31 cellular contexts compared by ENCODE assay signal in the genomic region with DNA sequence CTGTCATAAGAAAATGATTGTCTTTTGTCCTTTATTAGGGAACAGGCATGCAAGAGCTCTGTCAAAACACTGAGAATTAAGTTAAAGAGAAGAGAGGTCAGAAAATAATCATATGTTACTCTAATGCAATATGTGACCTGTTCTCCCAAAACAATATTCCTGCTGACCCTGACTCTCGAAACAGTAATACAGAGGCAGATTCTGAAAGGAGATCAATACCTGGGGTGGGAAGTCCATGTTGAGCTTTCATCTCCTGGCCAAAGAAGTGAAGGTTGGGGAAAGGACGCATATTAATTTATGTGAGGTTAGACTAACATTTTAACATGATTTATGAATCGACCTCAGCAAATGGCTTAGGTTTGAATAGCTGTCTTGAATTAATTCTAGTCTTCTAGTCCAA.
"Had no signal": no experiment of that assay in that cellular context is flagged by ENCODE, and none has a peak within 500 bp of the region (broad histone marks: within the 10 kb centered on the region; RNA-seq: fewer than 3 reads in every experiment).

No MANE protein-coding gene starts in this region.

- H3K4me1 ChIP-seq: Peyer's patch had no signal

- H3K27me3 ChIP-seq: brain microvascular endothelial cell, Peyer's patch, SJSA1 had no signal

- H3K4me1 Mint-ChIP-seq: central memory CD8-positive, alpha-beta T cell had no signal

- H3K27ac Mint-ChIP-seq: activated CD4-positive, alpha-beta memory T cell treated with anti-CD3 and anti-CD28 coated beads for 36 hours; activated CD4-positive, alpha-beta T cell treated with anti-CD3 and anti-CD28 coated beads for 36 hours; activated naive CD4-positive, alpha-beta T cell treated with anti-CD3 and anti-CD28 coated beads, Interleukin-2, amount 10 ng/mL, durations not matched to agents 7 days and 5 days; activated naive CD8-positive, alpha-beta T cell; activated naive CD8-positive, alpha-beta T cell treated with anti-CD3 and anti-CD28 coated beads, Interleukin-2, amount 50 U/mL, for 24 hours; activated T-helper 1 cell treated with anti-CD3 and anti-CD28 coated beads, Interleukin-12 subunit alpha, Interleukin-12 subunit beta, Interleukin-2, Interleukin-4 antibody, amounts not matched to agents 30 ng/mL and 10 ng/mL and 1 ng/mL, durations not matched to agents 14 hours and 24 hours and 36 hours; T-helper 1 cell treated with Interleukin-12 subunit alpha and Interleukin-12 subunit beta and Interleukin-4 antibody, amounts not matched to agents 30 μg/mL and 1 μg/mL, for 36 hours; T-helper 2 cell treated with Interferon-gamma antibody and Interleukin-4, amounts not matched to agents 5 μg/mL and 100 μg/mL, for 36 hours had no signal

- H3K4me3 ChIP-seq: K562, Peyer's patch, SJSA1 had no signal

- H3K9me3 Mint-ChIP-seq: activated CD4-positive, alpha-beta memory T cell treated with anti-CD3 and anti-CD28 coated beads for 36 hours; activated naive CD4-positive, alpha-beta T cell treated with anti-CD3 and anti-CD28 coated beads, Interleukin-2, amount 10 ng/mL, durations not matched to agents 7 days and 5 days; activated naive CD8-positive, alpha-beta T cell treated with anti-CD3 and anti-CD28 coated beads, Interleukin-2, amount 50 U/mL, for 24 hours; activated T-cell treated with anti-CD3 and anti-CD28 coated beads, Interleukin-2, amount 50 U/mL, for 4 hours; activated T-helper 1 cell treated with anti-CD3 and anti-CD28 coated beads, Interleukin-12 subunit alpha, Interleukin-12 subunit beta, Interleukin-2, Interleukin-4 antibody, amounts not matched to agents 30 ng/mL and 10 ng/mL and 1 ng/mL, durations not matched to agents 14 hours and 24 hours and 36 hours; central memory CD8-positive, alpha-beta T cell; T-helper 1 cell treated with Interleukin-12 subunit alpha and Interleukin-12 subunit beta and Interleukin-4 antibody, amounts not matched to agents 30 μg/mL and 1 μg/mL, for 36 hours; T-helper 2 cell treated with Interferon-gamma antibody and Interleukin-4, amounts not matched to agents 5 μg/mL and 100 μg/mL, for 36 hours had no signal

- H3K4me2 ChIP-seq: SK-N-SH had no signal

- FAIRE-seq: K562, TTC549 had no signal

- DNase-seq: activated CD4-positive, alpha-beta memory T cell treated with anti-CD3 and anti-CD28 coated beads for 36 hours; activated CD4-positive, alpha-beta T cell treated with anti-CD3 and anti-CD28 coated beads for 36 hours; activated CD4-positive, alpha-beta T cell treated with anti-CD3 and anti-CD28 coated beads, Interleukin-2, amount 50 U/mL, for 1 hour; activated CD8-positive, alpha-beta memory T cell treated with anti-CD3 and anti-CD28 coated beads, Interleukin-2, amount 50 U/mL, for 4 hours; activated naive CD4-positive, alpha-beta T cell treated with anti-CD3 and anti-CD28 coated beads, Interleukin-2, amount 10 ng/mL, durations not matched to agents 7 days and 5 days; activated naive CD8-positive, alpha-beta T cell treated with anti-CD3 and anti-CD28 coated beads, Interleukin-2, amount 50 U/mL, for 24 hours; activated T-cell treated with anti-CD3 and anti-CD28 coated beads for 4 hours; activated T-cell treated with anti-CD3 and anti-CD28 coated beads, Interleukin-2, amount 50 U/mL, for 4 hours; aorta; brain microvascular endothelial cell; NCI-H1092 treated with DMSO at 0.1 percent for 48 hours; NCI-H1417; NCI-H187 treated with DMSO at 0.1 percent for 48 hours; NCI-H2081; NCI-H345; NCI-H524 treated with DMSO at 0.1 percent for 48 hours; NCI-H748 treated with DMSO at 0.1 percent for 48 hours; NK-92 treated with Interleukin-12 subunit alpha and Interleukin-12 subunit beta, amount 100 ng/mL, for 24 hours; PC-3; Peyer's patch; RPMI8226; SHP77 treated with DMSO at 0.1 percent for 48 hours; SK-N-SH had no signal

- H3K36me3 Mint-ChIP-seq: activated CD4-positive, alpha-beta memory T cell treated with anti-CD3 and anti-CD28 coated beads for 36 hours; activated naive CD4-positive, alpha-beta T cell treated with anti-CD3 and anti-CD28 coated beads, Interleukin-2, amount 10 ng/mL, durations not matched to agents 7 days and 5 days; activated naive CD8-positive, alpha-beta T cell had no signal

- H3K27me3 Mint-ChIP-seq: activated CD4-positive, alpha-beta memory T cell treated with anti-CD3 and anti-CD28 coated beads for 36 hours; activated CD4-positive, alpha-beta T cell treated with anti-CD3 and anti-CD28 coated beads for 36 hours; activated naive CD4-positive, alpha-beta T cell treated with anti-CD3 and anti-CD28 coated beads, Interleukin-2, amount 10 ng/mL, durations not matched to agents 7 days and 5 days; activated naive CD8-positive, alpha-beta T cell; activated naive CD8-positive, alpha-beta T cell treated with anti-CD3 and anti-CD28 coated beads, Interleukin-2, amount 50 U/mL, for 24 hours; central memory CD8-positive, alpha-beta T cell had no signal

- H3K9ac ChIP-seq: SK-N-SH had no signal

- H3K36me3 ChIP-seq: brain microvascular endothelial cell, Peyer's patch, SJSA1 had no signal

- H3K4me3 Mint-ChIP-seq: activated CD4-positive, alpha-beta memory T cell treated with anti-CD3 and anti-CD28 coated beads for 36 hours; activated CD4-positive, alpha-beta T cell treated with anti-CD3 and anti-CD28 coated beads for 36 hours; activated naive CD4-positive, alpha-beta T cell treated with anti-CD3 and anti-CD28 coated beads, Interleukin-2, amount 10 ng/mL, durations not matched to agents 7 days and 5 days; activated naive CD8-positive, alpha-beta T cell; activated naive CD8-positive, alpha-beta T cell treated with anti-CD3 and anti-CD28 coated beads, Interleukin-2, amount 50 U/mL, for 24 hours; activated T-cell treated with anti-CD3 and anti-CD28 coated beads, Interleukin-2, amount 50 U/mL, for 4 hours; activated T-helper 1 cell treated with anti-CD3 and anti-CD28 coated beads, Interleukin-12 subunit alpha, Interleukin-12 subunit beta, Interleukin-2, Interleukin-4 antibody, amounts not matched to agents 30 ng/mL and 10 ng/mL and 1 ng/mL, durations not matched to agents 14 hours and 24 hours and 36 hours; central memory CD8-positive, alpha-beta T cell; T-helper 1 cell treated with Interleukin-12 subunit alpha and Interleukin-12 subunit beta and Interleukin-4 antibody, amounts not matched to agents 30 μg/mL and 1 μg/mL, for 36 hours; T-helper 2 cell treated with Interferon-gamma antibody and Interleukin-4, amounts not matched to agents 5 μg/mL and 100 μg/mL, for 36 hours had no signal

- H3K27ac ChIP-seq: brain microvascular endothelial cell, Peyer's patch, SJSA1 had no signal

- H3K9me3 ChIP-seq: Peyer's patch, SJSA1, SK-N-SH had no signal

- ATAC-seq: activated CD4-positive, alpha-beta T cell treated with anti-CD3 and anti-CD28 coated beads for 36 hours; activated naive CD8-positive, alpha-beta T cell treated with anti-CD3 and anti-CD28 coated beads, Interleukin-2, amount 50 U/mL, for 24 hours; activated T-cell treated with anti-CD3 and anti-CD28 coated beads, Interleukin-2, amount 50 U/mL, for 4 hours; K562; PC-3 had no signal
